31 cellular contexts compared by ENCODE assay signal in genomic region chr15:43969802-43970375, GRCh38.
"Had no signal": no experiment of that assay in that cellular context is flagged by ENCODE, and none has a peak within 500 bp of the region (broad histone marks: within the 10 kb centered on the region; RNA-seq: fewer than 3 reads in every experiment).

No MANE protein-coding gene starts in this region.

- H3K79me2 ChIP-seq: parathyroid adenoma had no signal

- H3K36me3 Mint-ChIP-seq: activated naive CD8-positive, alpha-beta T cell; mesothelial cell of epicardium; naive thymus-derived CD8-positive, alpha-beta T cell had no signal

- H3K4me2 ChIP-seq: smooth muscle cell had no signal

- H3K4me3 Mint-ChIP-seq: activated naive CD8-positive, alpha-beta T cell; dendritic cell treated with granulocyte-macrophage colony-stimulating factor and Interleukin-4, amounts not matched to agents 40 ng/mL and 50 ng/mL, for 4 days; mesothelial cell of epicardium; naive thymus-derived CD8-positive, alpha-beta T cell; neural crest cell; T-helper 17 cell had no signal

- H3K36me3 ChIP-seq: esophagus squamous epithelium, right atrium auricular region, thoracic aorta, WERI-Rb-1 had no signal

- H2AFZ ChIP-seq: parathyroid adenoma had no signal

- DNase-seq: activated CD4-positive, alpha-beta T cell treated with anti-CD3 and anti-CD28 coated beads for 48 hours; activated CD4-positive, alpha-beta T cell treated with anti-CD3 and anti-CD28 coated beads, Interleukin-2, amount 50 U/mL, for 48 hours; activated CD8-positive, alpha-beta memory T cell treated with anti-CD3 and anti-CD28 coated beads for 24 hours; activated effector memory CD4-positive, alpha-beta T cell treated with Interleukin-2 at 50 U/mL for 16 hours; activated naive CD4-positive, alpha-beta T cell treated with Interleukin-2 at 50 U/mL for 16 hours; aorta; body of pancreas; central memory CD4-positive, alpha-beta T cell; effector CD4-positive, alpha-beta T cell; esophagus squamous epithelium; foreskin melanocyte; glutamatergic neuron; left colon; mammary epithelial cell; naive thymus-derived CD8-positive, alpha-beta T cell; occipital lobe; stimulated activated CD4-positive, alpha-beta T cell treated with anti-CD3 and anti-CD28 coated beads, Interleukin-15, amount 100 ng/mL, for 24 hours; stimulated activated naive CD4-positive, alpha-beta T cell; T-helper 17 cell; T1000; trophoblast cell; WERI-Rb-1 had no signal

- H3K4me1 ChIP-seq: body of pancreas, esophagus squamous epithelium, right atrium auricular region had no signal

- H3K9ac ChIP-seq: parathyroid adenoma had no signal

- H3K27ac ChIP-seq: body of pancreas, esophagus squamous epithelium, parathyroid adenoma, right atrium auricular region, thoracic aorta, WERI-Rb-1 had no signal

- H3K27ac Mint-ChIP-seq: activated naive CD8-positive, alpha-beta T cell; dendritic cell treated with granulocyte-macrophage colony-stimulating factor and Interleukin-4, amounts not matched to agents 40 ng/mL and 50 ng/mL, for 4 days; mesothelial cell of epicardium; naive thymus-derived CD8-positive, alpha-beta T cell; T-helper 17 cell had no signal

- ATAC-seq: activated CD4-positive, CD25-positive, alpha-beta regulatory T cell treated with anti-CD3 and anti-CD28 coated beads, Interleukin-2, amount 50 U/mL, for 24 hours; body of pancreas; left colon; naive thymus-derived CD8-positive, alpha-beta T cell; T-helper 17 cell had no signal

- H3K27me3 ChIP-seq: body of pancreas, esophagus squamous epithelium, right atrium auricular region had no signal

- H3K4me3 ChIP-seq: body of pancreas, esophagus squamous epithelium, right atrium auricular region, smooth muscle cell, thoracic aorta had no signal

- H3K9me3 Mint-ChIP-seq: dendritic cell treated with granulocyte-macrophage colony-stimulating factor and Interleukin-4, amounts not matched to agents 40 ng/mL and 50 ng/mL, for 4 days; mesothelial cell of epicardium; naive thymus-derived CD8-positive, alpha-beta T cell; neural crest cell had no signal

- H3K9me3 ChIP-seq: body of pancreas, esophagus squamous epithelium, right atrium auricular region, thoracic aorta had no signal

- H3K4me1 Mint-ChIP-seq: mesothelial cell of epicardium had no signal
